In the genomic region with DNA sequence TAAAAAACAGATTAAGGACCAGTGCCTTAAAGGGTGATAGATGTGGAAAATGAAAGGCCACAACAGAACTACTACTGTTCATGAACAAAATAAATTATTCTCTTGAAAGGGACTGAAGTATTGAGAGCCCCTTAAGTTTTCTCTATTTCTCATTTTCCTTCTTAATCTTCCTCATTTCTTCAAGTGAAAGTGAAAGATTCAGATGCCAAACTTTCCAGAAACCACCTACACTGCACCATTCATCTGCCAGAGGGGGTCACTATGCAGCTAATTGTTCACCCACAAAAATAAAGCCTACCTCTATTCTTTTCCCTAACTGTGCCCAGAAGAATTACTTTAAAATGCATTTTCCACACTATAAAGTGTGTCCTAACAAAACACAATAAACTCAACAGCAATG, we compare ENCODE assay signal across 14 cellular contexts.
DNase-seq lines count a peak whose midpoint lies in the region; ATAC-seq and TF ChIP-seq lines count a peak whose summit lies in the region.
"Had no signal": no experiment of that assay in that cellular context is flagged by ENCODE, and none has a peak within 500 bp of the region (broad histone marks: within the 10 kb centered on the region; RNA-seq: fewer than 3 reads in every experiment).

No MANE protein-coding gene starts in this region.

- no peak overlapping the region for H3K9ac ChIP-seq in GM23248

- no peaks in the 10 kb centered on the region for H3K27me3 Mint-ChIP-seq in activated T-helper 2 cell treated with anti-CD3 and anti-CD28 coated beads, Interferon-gamma antibody, Interleukin-2, Interleukin-4, amounts not matched to agents 10 μg/mL and 5 μg/mL and 100 μg/mL, durations not matched to agents 14 hours and 24 hours and 36 hours (ENCODE audit: low read depth)
- H3K27me3 Mint-ChIP-seq: naive thymus-derived CD4-positive, alpha-beta T cell had no signal

- no peaks in the 10 kb centered on the region for H3K9me2 ChIP-seq in GM23248 (ENCODE audit: insufficient read depth)

- H3K4me1 Mint-ChIP-seq in activated T-helper 2 cell treated with anti-CD3 and anti-CD28 coated beads, Interferon-gamma antibody, Interleukin-2, Interleukin-4, amounts not matched to agents 10 μg/mL and 5 μg/mL and 100 μg/mL, durations not matched to agents 14 hours and 24 hours and 36 hours (ENCODE audit: low read depth) = no peaks in the 10 kb centered on the region
- H3K4me1 Mint-ChIP-seq: naive thymus-derived CD4-positive, alpha-beta T cell had no signal

- TF ChIP-seq CTCF in GM12874 (IDR thresholded peaks at IDR 0.05; ENCODE audit: insufficient read depth, low read depth, low read length) = 0 out of 2 replicates have a peak, but pooled peaks have one; percentile 8

- H3K27ac Mint-ChIP-seq in activated T-helper 2 cell treated with anti-CD3 and anti-CD28 coated beads, Interferon-gamma antibody, Interleukin-2, Interleukin-4, amounts not matched to agents 10 μg/mL and 5 μg/mL and 100 μg/mL, durations not matched to agents 14 hours and 24 hours and 36 hours = no peak overlapping the region
- H3K27ac Mint-ChIP-seq: naive thymus-derived CD4-positive, alpha-beta T cell had no signal

- no peaks in the 10 kb centered on the region for H3K36me3 Mint-ChIP-seq in activated T-helper 2 cell treated with anti-CD3 and anti-CD28 coated beads, Interferon-gamma antibody, Interleukin-2, Interleukin-4, amounts not matched to agents 10 μg/mL and 5 μg/mL and 100 μg/mL, durations not matched to agents 14 hours and 24 hours and 36 hours (ENCODE audit: low read depth)
- H3K36me3 Mint-ChIP-seq: naive thymus-derived CD4-positive, alpha-beta T cell had no signal

- H3K79me2 ChIP-seq in GM23248 (ENCODE audit: insufficient read depth) = no peaks in the 10 kb centered on the region

- no peak overlapping the region for H2AFZ ChIP-seq in GM23248

- H3K36me3 ChIP-seq in GM23248 (ENCODE audit: low read depth) = no peaks in the 10 kb centered on the region
- H3K36me3 ChIP-seq: suprapubic skin had no signal

- no peaks in the 10 kb centered on the region for H4K20me1 ChIP-seq in GM23248 (ENCODE audit: insufficient read depth)

- DNase-seq in GM23248 (peak; percentile 18), RPMI8226 (peak; percentile 4), left lobe of liver (ENCODE audit: low spot score) (no peak), activated gamma-delta T cell treated with Interleukin-2 at 50 U/mL for 16 hours (no peak), NCI-H345 treated with DMSO at 0.1 percent for 48 hours (lab: John Stamatoyannopoulos, UW; ENCODE audit: unreplicated experiment) (no peak), foreskin melanocyte (no peak)
- no peak for DNase-seq in activated T-helper 2 cell treated with anti-CD3 and anti-CD28 coated beads, Interferon-gamma antibody, Interleukin-2, Interleukin-4, amounts not matched to agents 10 μg/mL and 5 μg/mL and 100 μg/mL, durations not matched to agents 14 hours and 24 hours and 36 hours (ENCODE audit: low spot score)
- DNase-seq: activated CD4-positive, CD25-positive, alpha-beta regulatory T cell; amniotic stem cell; foreskin fibroblast; stimulated activated CD4-positive, alpha-beta T cell treated with anti-CD3 and anti-CD28 coated beads, Interleukin-2, amount 100 ng/mL, for 24 hours had no signal

- H3K9me3 Mint-ChIP-seq in activated T-helper 2 cell treated with anti-CD3 and anti-CD28 coated beads, Interferon-gamma antibody, Interleukin-2, Interleukin-4, amounts not matched to agents 10 μg/mL and 5 μg/mL and 100 μg/mL, durations not matched to agents 14 hours and 24 hours and 36 hours = no peaks in the 10 kb centered on the region
- H3K9me3 Mint-ChIP-seq: naive thymus-derived CD4-positive, alpha-beta T cell had no signal

- no peak overlapping the region for H3K27ac ChIP-seq in GM23248
- H3K27ac ChIP-seq: suprapubic skin had no signal

- ATAC-seq in left lobe of liver = peak; percentile 38
- ATAC-seq: naive thymus-derived CD4-positive, alpha-beta T cell had no signal

- intact Hi-C loops in activated T-helper 2 cell treated with anti-CD3 and anti-CD28 coated beads, Interferon-gamma antibody, Interleukin-2, Interleukin-4, amounts not matched to agents 10 μg/mL and 5 μg/mL and 100 μg/mL, durations not matched to agents 14 hours and 24 hours and 36 hours (cut with micrococcal nuclease) = no loop called here

- no peaks in the 10 kb centered on the region for H3K4me1 ChIP-seq in GM23248 (ENCODE audit: insufficient read depth)
- H3K4me1 ChIP-seq: suprapubic skin had no signal

- H3K4me2 ChIP-seq in GM23248 (ENCODE audit: unreplicated experiment) = no peak overlapping the region

- no peaks in the 10 kb centered on the region for H3K9me3 ChIP-seq in GM23248 (ENCODE audit: low read depth)
- H3K9me3 ChIP-seq: suprapubic skin had no signal

- H3K27me3 ChIP-seq in GM23248 (replicated peaks; ENCODE audit: insufficient read depth) = no peaks in the 10 kb centered on the region
- H3K27me3 ChIP-seq: suprapubic skin had no signal

- no peak overlapping the region for H3K4me3 Mint-ChIP-seq in activated T-helper 2 cell treated with anti-CD3 and anti-CD28 coated beads, Interferon-gamma antibody, Interleukin-2, Interleukin-4, amounts not matched to agents 10 μg/mL and 5 μg/mL and 100 μg/mL, durations not matched to agents 14 hours and 24 hours and 36 hours (ENCODE audit: low read depth)
- H3K4me3 Mint-ChIP-seq: naive thymus-derived CD4-positive, alpha-beta T cell had no signal

- H3K4me3 ChIP-seq in GM23248 = no peak overlapping the region
- H3K4me3 ChIP-seq: suprapubic skin had no signal

- in situ Hi-C loops in GM23248 (cut with MboI) = no loop called here

- no peaks in the 10 kb centered on the region for H3F3A ChIP-seq in GM23248 (ENCODE audit: insufficient read depth)

Comparison
In these comparisons a context has a peak if more than half of its experiments do, and no peak if none do; other contexts are left out.
1. DNase-seq: peak in GM23248 (single experiment) and RPMI8226 (single experiment); none in left lobe of liver (single experiment), activated gamma-delta T cell treated with Interleukin-2 at 50 U/mL for 16 hours (single experiment), NCI-H345 treated with DMSO at 0.1 percent for 48 hours (single experiment), foreskin melanocyte (single experiment) and activated T-helper 2 cell treated with anti-CD3 and anti-CD28 coated beads, Interferon-gamma antibody, Interleukin-2, Interleukin-4, amounts not matched to agents 10 μg/mL and 5 μg/mL and 100 μg/mL, durations not matched to agents 14 hours and 24 hours and 36 hours (single experiment).